In the genomic region with DNA sequence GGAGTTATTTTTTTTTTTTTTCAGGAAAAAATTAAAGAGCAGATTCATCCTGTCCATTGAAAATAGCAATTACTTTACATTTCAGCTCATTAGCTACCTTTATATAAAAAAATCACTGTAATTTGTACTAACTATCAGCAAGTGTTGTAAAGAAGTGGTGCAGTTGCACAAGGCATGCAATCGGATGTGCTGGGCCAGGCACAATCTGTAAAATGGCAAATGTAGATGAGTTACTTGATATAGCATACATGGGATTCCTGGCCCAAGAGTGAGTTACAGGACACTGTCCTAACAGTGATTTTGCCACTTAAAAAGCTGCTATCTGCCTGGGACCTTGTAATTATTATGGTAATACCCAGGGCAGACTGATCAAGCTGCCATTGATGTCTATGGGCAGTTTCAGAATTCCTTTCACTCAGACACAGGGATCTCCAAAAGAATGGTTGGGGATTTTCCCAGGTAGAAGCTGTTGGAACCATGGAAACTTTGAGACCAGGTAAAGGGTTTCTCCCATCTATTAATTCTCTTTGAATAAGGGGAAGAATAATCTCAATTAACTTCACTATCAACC, we compare ENCODE assay signal across 15 cellular contexts.
DNase-seq lines count a peak whose midpoint lies in the region; ATAC-seq, FAIRE-seq and TF ChIP-seq lines count a peak whose summit lies in the region.
"Had no signal": no experiment of that assay in that cellular context is flagged by ENCODE, and none has a peak within 500 bp of the region (broad histone marks: within the 10 kb centered on the region; RNA-seq: fewer than 3 reads in every experiment).

No MANE protein-coding gene starts in this region.

- no peaks in the 10 kb centered on the region for H3K27me3 ChIP-seq in right atrium auricular region
- H3K27me3 ChIP-seq in H1 (replicated peaks in 1 of 4; ENCODE audit: control insufficient read depth in 3 of 4, extremely low read depth in 1 of 4, insufficient read depth in 3 of 4, low read length in 3 of 4): no peaks in the 10 kb centered on the region
- H3K27me3 ChIP-seq in osteoblast (ENCODE audit: insufficient read depth, low read length): no peaks in the 10 kb centered on the region
- H3K27me3 ChIP-seq in vagina: no peaks in the 10 kb centered on the region

- H3K36me3 ChIP-seq in right atrium auricular region (no peaks in the 10 kb centered on the region), H1 (ENCODE audit: control insufficient read depth in 2 of 4, insufficient read depth in 4 of 4, low read length in 3 of 4) (no peaks in the 10 kb centered on the region; a peak in 1 of 8 replicates), osteoblast (ENCODE audit: insufficient read depth, low read length) (no peaks in the 10 kb centered on the region), vagina (no peaks in the 10 kb centered on the region)

- H3K18ac ChIP-seq in H1 (ENCODE audit: extremely low read depth, low read length): no peak overlapping the region

- no peak overlapping the region for H3K9ac ChIP-seq in H1 (replicated peaks in 1 of 4; ENCODE audit: extremely low read depth in 1 of 4, low read depth in 3 of 4, low read length in 3 of 4)

- POLR2A ChIA-PET in H1 (lab: Charles Lee; ENCODE audit: partially characterized antibody): interaction anchor here (1.0 kb wide), 1 partner anchor 14 kb away, joined by 3 read pairs; no protein-coding TSS in a partner anchor

- no peak overlapping the region for H3K4me3 ChIP-seq in right atrium auricular region
- H3K4me3 ChIP-seq in H1 (ENCODE audit: extremely low read depth in 1 of 4, insufficient read depth in 2 of 4, low read depth in 3 of 4, low read length in 4 of 4): no peak overlapping the region
- no peak overlapping the region for H3K4me3 ChIP-seq in osteoblast (ENCODE audit: insufficient read depth, low read length)
- H3K4me3 ChIP-seq in vagina: no peak overlapping the region
- H3K4me3 ChIP-seq: A549 had no signal

- H2BK20ac ChIP-seq in H1 (ENCODE audit: low read length): no peak overlapping the region

- peak; percentile 62 for FAIRE-seq in H1 (lab: Jason Lieb, UNC)
- FAIRE-seq: G401.6, TTC549 had no signal

- H3K23me2 ChIP-seq in H1 (ENCODE audit: low read depth, low read length): no peaks in the 10 kb centered on the region

- TF ChIP-seq CTCF in right atrium auricular region (IDR thresholded peaks at IDR 0.05) (no peak), H1 (IDR thresholded peaks at IDR 0.05; ENCODE audit: control extremely low read depth in 1 of 3, insufficient read depth in 1 of 3, low read depth in 1 of 3, low read length in 3 of 3) (no peak), osteoblast (IDR thresholded peaks at IDR 0.05; ENCODE audit: extremely low read depth, low read depth, low read length) (no peak), vagina (IDR thresholded peaks at IDR 0.05) (no peak)

- no peak overlapping the region for H3K56ac ChIP-seq in H1 (replicated peaks; ENCODE audit: insufficient read length, low read depth, low read length)

- no peak overlapping the region for H2BK15ac ChIP-seq in H1 (ENCODE audit: low read length)

- no peaks in the 10 kb centered on the region for H3K79me1 ChIP-seq in H1 (ENCODE audit: low read depth, low read length)

- H2AFZ ChIP-seq in H1 (ENCODE audit: low read length): no peak overlapping the region
- H2AFZ ChIP-seq in osteoblast (ENCODE audit: low read length): no peak overlapping the region

- no peak overlapping the region for H3K14ac ChIP-seq in H1 (ENCODE audit: insufficient read length)

- H3K27ac ChIP-seq in right atrium auricular region (peak overlapping the region; percentile 54), H1 (ENCODE audit: low read depth, low read length) (no peak overlapping the region), osteoblast (ENCODE audit: low read depth, low read length) (peak overlapping the region; percentile 52), vagina (peak overlapping the region; percentile 11)
- H3K27ac ChIP-seq: A549 had no signal

- H4K5ac ChIP-seq in H1 (ENCODE audit: insufficient read length, low read depth, low read length): no peak overlapping the region

- CTCF ChIA-PET in H1 (lab: Charles Lee; ENCODE audit: partially characterized antibody): interaction anchor here (0.8 to 2.2 kb wide), 6 partner anchors 10 to 256 kb away, joined by 3 to 5 read pairs (median 3); no protein-coding TSS in a partner anchor

- H2BK120ac ChIP-seq in H1 (replicated peaks; ENCODE audit: low read depth, low read length): no peak overlapping the region

- TF ChIP-seq EP300 in H1 (IDR thresholded peaks at IDR 0.05; ENCODE audit: borderline replicate concordance in 1 of 2, low read depth in 2 of 2, low read length in 2 of 2): no peak

- WGBS in H1 (ENCODE audit: extremely low coverage in 1 of 2, insufficient coverage in 1 of 2, insufficient read length in 1 of 2, insufficient replicate concordance in 2 of 2, low coverage in 1 of 2, low lambda C conversion rate in 2 of 2, missing lambda C conversion rate in 1 of 2), 2 experiments: 67% methylated on average over 1 of the region's 1 CpG; no CpG with 5 or more reads in 1 of the 2 experiments

- peaks cover 0 to 8% of the 10 kb centered on the region in 2 donors for H3K4me1 ChIP-seq in right atrium auricular region
- H3K4me1 ChIP-seq in H1 (replicated peaks in 1 of 4; ENCODE audit: control insufficient read depth in 3 of 4, insufficient read depth in 4 of 4, low read length in 3 of 4): peaks cover 0 to 18% (median 4%) of the 10 kb centered on the region in 4 experiments; a peak in 2 of 7 replicates
- peaks cover 16% of the 10 kb centered on the region for H3K4me1 ChIP-seq in osteoblast (ENCODE audit: insufficient read depth, low read length)
- H3K4me1 ChIP-seq in vagina: peaks cover 23% of the 10 kb centered on the region
- H3K4me1 ChIP-seq: A549 had no signal

- ATAC-seq in Right ventricle myocardium inferior (no peak), GM18511 (IDR thresholded peaks at IDR 0.05; ENCODE audit: unreplicated experiment) (no peak)
- ATAC-seq: A549 had no signal

- no peak overlapping the region for H2AK5ac ChIP-seq in H1 (ENCODE audit: low read depth, low read length)

- no peak overlapping the region for H3K4ac ChIP-seq in H1 (replicated peaks; ENCODE audit: insufficient read length, low read depth, low read length)

- no peak for TF ChIP-seq RAD21 in H1 (IDR thresholded peaks at IDR 0.05 in 1 of 2, conservative IDR thresholded peaks at IDR 0.05 in 1 of 2; ENCODE audit: low read depth in 2 of 2, low read length in 2 of 2)

- H4K20me1 ChIP-seq in H1 (replicated peaks in 1 of 2; ENCODE audit: control insufficient read depth in 1 of 2, insufficient read depth in 2 of 2, low read length in 2 of 2): no peaks in the 10 kb centered on the region
- H4K20me1 ChIP-seq in osteoblast (ENCODE audit: insufficient read depth, low read length): no peaks in the 10 kb centered on the region

- H2BK12ac ChIP-seq in H1 (ENCODE audit: low read depth, low read length): no peak overlapping the region

- H3K23ac ChIP-seq in H1 (ENCODE audit: insufficient read length): no peak overlapping the region

- no peak for DNase-seq in right atrium auricular region (ENCODE audit: low spot score)
- no peak for DNase-seq in Right ventricle myocardium inferior (ENCODE audit: missing footprints)
- DNase-seq in H1 (ENCODE audit: low read depth in 1 of 2, low spot score in 2 of 2): no peak
- DNase-seq in osteoblast (ENCODE audit: insufficient read length, low spot score, missing footprints): no peak
- no peak for DNase-seq in vagina (ENCODE audit: extremely low spot score in 2 of 2)
- no peak for DNase-seq in 8988T
- DNase-seq in kidney glomerular epithelial cell (lab: John Stamatoyannopoulos, UW): no peak
- DNase-seq: activated CD8-positive, alpha-beta T cell treated with anti-CD3 and anti-CD28 coated beads for 36 hours; SHP77; stimulated activated CD4-positive, alpha-beta T cell treated with anti-CD3 and anti-CD28 coated beads, Interleukin-2, amount 100 ng/mL, for 24 hours; stimulated activated CD8-positive, alpha-beta memory T cell treated with anti-CD3 and anti-CD28 coated beads, Interleukin-4, amount 100 ng/mL, for 48 hours had no signal

- H4K91ac ChIP-seq in H1 (replicated peaks; ENCODE audit: insufficient read length, low read length): no peak overlapping the region

- no peak for TF ChIP-seq POLR2A in H1 (IDR thresholded peaks at IDR 0.05; ENCODE audit: control extremely low read depth in 1 of 2, low read depth in 2 of 2, low read length in 2 of 2)
- TF ChIP-seq POLR2A in vagina (IDR thresholded peaks at IDR 0.05): no peak

- no peak overlapping the region for H2BK5ac ChIP-seq in H1 (ENCODE audit: low read depth, low read length)

- H4K8ac ChIP-seq in H1 (ENCODE audit: extremely low read depth, insufficient read depth, low read length): no peak overlapping the region

- H3K79me2 ChIP-seq in H1 (ENCODE audit: control insufficient read depth in 1 of 2, insufficient read depth in 2 of 2, low read length in 2 of 2) (no peaks in the 10 kb centered on the region), osteoblast (ENCODE audit: insufficient read depth, low read length) (no peaks in the 10 kb centered on the region)

- no peaks in the 10 kb centered on the region for H3K9me3 ChIP-seq in right atrium auricular region
- no peaks in the 10 kb centered on the region for H3K9me3 ChIP-seq in H1 (ENCODE audit: insufficient read depth in 2 of 2, low read depth in 1 of 2, low read length in 1 of 2)
- no peaks in the 10 kb centered on the region for H3K9me3 ChIP-seq in osteoblast (ENCODE audit: low read depth, low read length)
- H3K9me3 ChIP-seq in vagina: no peaks in the 10 kb centered on the region
- H3K9me3 ChIP-seq: A549 had no signal

- intact Hi-C loops in Right ventricle myocardium inferior (cut with DNase I): no loop called here
- intact Hi-C loops in vagina (cut with DNase I): no loop called here

- peak overlapping the region in 1 of 2 experiments; percentile 5; a peak in 1 of 4 replicates for H3K4me2 ChIP-seq in H1 (ENCODE audit: insufficient read depth in 1 of 2, low read depth in 2 of 2, low read length in 2 of 2)
- H3K4me2 ChIP-seq in osteoblast (ENCODE audit: insufficient read depth, low read length): peak overlapping the region; percentile 76
- H3K4me2 ChIP-seq: A549 had no signal

TF ChIP-seq in H1, 55 proteins besides CTCF, POLR2A, EP300 and RAD21 (continues in another document):
- no peak for TF ChIP-seq MAFK (IDR thresholded peaks at IDR 0.05; ENCODE audit: low read depth, low read length)
- no peak for TF ChIP-seq CHD1 (IDR thresholded peaks at IDR 0.05; ENCODE audit: low read depth, low read length)
- no peak for TF ChIP-seq NRF1 (IDR thresholded peaks at IDR 0.05; ENCODE audit: low read depth, low read length)
- TF ChIP-seq TCF12 (IDR thresholded peaks at IDR 0.05; ENCODE audit: low read depth, low read length): no peak
- TF ChIP-seq, protein P1, sequence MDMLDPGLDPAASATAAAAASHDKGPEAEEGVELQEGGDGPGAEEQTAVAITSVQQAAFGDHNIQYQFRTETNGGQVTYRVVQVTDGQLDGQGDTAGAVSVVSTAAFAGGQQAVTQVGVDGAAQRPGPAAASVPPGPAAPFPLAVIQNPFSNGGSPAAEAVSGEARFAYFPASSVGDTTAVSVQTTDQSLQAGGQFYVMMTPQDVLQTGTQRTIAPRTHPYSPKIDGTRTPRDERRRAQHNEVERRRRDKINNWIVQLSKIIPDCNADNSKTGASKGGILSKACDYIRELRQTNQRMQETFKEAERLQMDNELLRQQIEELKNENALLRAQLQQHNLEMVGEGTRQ (IDR thresholded peaks at IDR 0.05; ENCODE audit: low read length): no peak
- no peak for TF ChIP-seq SIN3A (conservative IDR thresholded peaks at IDR 0.05 in 1 of 2, IDR thresholded peaks at IDR 0.05 in 1 of 2; ENCODE audit: low read depth in 1 of 2, low read length in 2 of 2)
